ENCODE assay signal across 21 cellular contexts in the genomic region with DNA sequence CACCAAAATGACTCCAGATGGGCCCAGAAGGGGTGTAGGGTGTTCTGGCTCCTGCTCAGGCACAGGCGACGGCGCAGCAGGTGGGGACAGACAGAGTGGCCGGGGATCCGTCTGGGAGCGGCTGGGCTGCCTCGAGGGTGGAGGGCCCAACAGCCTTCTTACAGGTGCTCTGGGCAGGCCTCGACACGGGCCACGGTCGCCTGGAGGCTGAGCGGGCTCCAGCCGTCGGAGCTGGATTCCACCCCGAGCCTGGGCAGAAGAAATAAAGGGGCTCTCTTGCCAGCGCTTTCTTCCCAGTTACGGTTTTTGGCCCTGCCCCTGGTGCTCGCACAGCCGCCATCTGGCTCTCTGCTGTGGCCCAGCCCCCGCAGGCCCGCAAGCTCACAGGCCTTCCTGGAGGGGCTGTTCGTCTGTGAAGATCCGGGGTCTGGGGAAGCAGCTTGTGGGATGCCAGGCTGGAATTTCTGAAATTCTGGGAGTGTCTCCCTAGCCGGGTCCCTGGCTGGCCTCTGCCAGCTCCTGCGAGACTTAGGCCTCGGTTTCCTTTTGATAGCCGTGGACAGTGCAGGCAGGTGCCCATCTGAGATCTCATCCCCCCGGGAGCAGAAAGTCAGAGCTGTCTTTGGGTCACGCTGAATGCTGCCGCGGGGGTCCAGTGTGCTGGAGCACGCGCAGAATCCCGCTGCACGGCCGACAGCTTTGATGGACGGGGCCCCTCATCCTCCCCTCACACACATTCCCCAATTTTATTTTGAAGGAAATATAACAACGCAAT.
A peak's percentile ranks its signal among the peaks of the same experiment; 100 is the strongest.
DNase-seq lines count a peak whose midpoint lies in the region; ATAC-seq and TF ChIP-seq lines count a peak whose summit lies in the region.
"Had no signal": no experiment of that assay in that cellular context is flagged by ENCODE, and none has a peak within 500 bp of the region (broad histone marks: within the 10 kb centered on the region; RNA-seq: fewer than 3 reads in every experiment).

No MANE protein-coding gene starts in this region.

- intact Hi-C loops in activated CD4-positive, alpha-beta T cell treated with anti-CD3 and anti-CD28 coated beads, Interleukin-2, amount 10 ng/mL, durations not matched to agents 24 days and 14 days (cut with micrococcal nuclease) = no loop called here

- H3K27ac Mint-ChIP-seq in osteocyte (ENCODE audit: unreplicated experiment) = no peak overlapping the region
- no peak overlapping the region for H3K27ac Mint-ChIP-seq in activated CD4-positive, alpha-beta T cell treated with anti-CD3 and anti-CD28 coated beads, Interleukin-2, amount 10 ng/mL, durations not matched to agents 24 days and 14 days
- H3K27ac Mint-ChIP-seq: activated CD4-positive, alpha-beta T cell treated with anti-CD3 and anti-CD28 coated beads, Interleukin-2, amount 10 ng/mL, durations not matched to agents 7 days and 5 days; activated naive CD8-positive, alpha-beta T cell treated with anti-CD3 and anti-CD28 coated beads, Interleukin-2, amount 50 U/mL, for 24 hours; activated T-helper 2 cell treated with anti-CD3 and anti-CD28 coated beads, Interferon-gamma antibody, Interleukin-2, Interleukin-4, amounts not matched to agents 10 μg/mL and 5 μg/mL and 100 μg/mL, durations not matched to agents 14 hours and 24 hours and 36 hours; CD8-positive, alpha-beta memory T cell; memory B cell; naive B cell had no signal

- no peaks in the 10 kb centered on the region for H3K4me1 Mint-ChIP-seq in osteocyte (ENCODE audit: unreplicated experiment)
- H3K4me1 Mint-ChIP-seq in activated CD4-positive, alpha-beta T cell treated with anti-CD3 and anti-CD28 coated beads, Interleukin-2, amount 10 ng/mL, durations not matched to agents 24 days and 14 days = no peaks in the 10 kb centered on the region
- H3K4me1 Mint-ChIP-seq: activated CD4-positive, alpha-beta T cell treated with anti-CD3 and anti-CD28 coated beads, Interleukin-2, amount 10 ng/mL, durations not matched to agents 7 days and 5 days; activated naive CD8-positive, alpha-beta T cell treated with anti-CD3 and anti-CD28 coated beads, Interleukin-2, amount 50 U/mL, for 24 hours; CD8-positive, alpha-beta memory T cell; memory B cell; naive B cell had no signal

- H3K27me3 Mint-ChIP-seq in osteocyte (ENCODE audit: unreplicated experiment) = no peaks in the 10 kb centered on the region
- H3K27me3 Mint-ChIP-seq in activated CD4-positive, alpha-beta T cell treated with anti-CD3 and anti-CD28 coated beads, Interleukin-2, amount 10 ng/mL, durations not matched to agents 24 days and 14 days = no peaks in the 10 kb centered on the region
- H3K27me3 Mint-ChIP-seq: activated CD4-positive, alpha-beta T cell treated with anti-CD3 and anti-CD28 coated beads, Interleukin-2, amount 10 ng/mL, durations not matched to agents 7 days and 5 days had no signal

- peak; percentile 64 for DNase-seq in NCI-H82 (lab: John Stamatoyannopoulos, UW)
- no peak for DNase-seq in NCI-H82 treated with DMSO at 0.1 percent for 48 hours (lab: John Stamatoyannopoulos, UW; ENCODE audit: unreplicated experiment)
- DNase-seq in NCI-H2171 treated with DMSO at 0.1 percent for 48 hours (lab: John Stamatoyannopoulos, UW) = peak; percentile 51
- peak; percentile 82 for DNase-seq in osteocyte (ENCODE audit: extremely low spot score, unreplicated experiment)
- DNase-seq in SK-N-DZ (ENCODE audit: low spot score) = no peak
- DNase-seq in activated CD4-positive, alpha-beta T cell treated with anti-CD3 and anti-CD28 coated beads, Interleukin-2, amount 10 ng/mL, durations not matched to agents 24 days and 14 days = no peak
- DNase-seq: activated CD4-positive, alpha-beta T cell treated with anti-CD3 and anti-CD28 coated beads, Interleukin-2, amount 10 ng/mL, durations not matched to agents 7 days and 5 days; activated naive CD8-positive, alpha-beta T cell treated with anti-CD3 and anti-CD28 coated beads, Interleukin-2, amount 50 U/mL, for 24 hours; DMS79; effector memory CD4-positive, alpha-beta T cell; gastrocnemius medialis; naive B cell; NCI-H526 treated with DMSO at 0.1 percent for 48 hours; ovary; SJCRH30; trophoblast cell had no signal

- H3K4me3 Mint-ChIP-seq in osteocyte (ENCODE audit: unreplicated experiment) = no peak overlapping the region
- H3K4me3 Mint-ChIP-seq in activated CD4-positive, alpha-beta T cell treated with anti-CD3 and anti-CD28 coated beads, Interleukin-2, amount 10 ng/mL, durations not matched to agents 24 days and 14 days = no peak overlapping the region
- H3K4me3 Mint-ChIP-seq: activated CD4-positive, alpha-beta T cell treated with anti-CD3 and anti-CD28 coated beads, Interleukin-2, amount 10 ng/mL, durations not matched to agents 7 days and 5 days; activated naive CD8-positive, alpha-beta T cell treated with anti-CD3 and anti-CD28 coated beads, Interleukin-2, amount 50 U/mL, for 24 hours; CD8-positive, alpha-beta memory T cell; memory B cell; naive B cell had no signal

- ATAC-seq in esophagus mucosa (peak; percentile 29), GM19023 (IDR thresholded peaks at IDR 0.05; ENCODE audit: unreplicated experiment) (no peak)
- ATAC-seq: activated naive CD8-positive, alpha-beta T cell treated with anti-CD3 and anti-CD28 coated beads, Interleukin-2, amount 50 U/mL, for 24 hours; gastrocnemius medialis had no signal

- no peak for TF ChIP-seq CTCF in osteocyte (IDR thresholded peaks at IDR 0.05)

- no peaks in the 10 kb centered on the region for H3K36me3 Mint-ChIP-seq in osteocyte (ENCODE audit: unreplicated experiment)
- H3K36me3 Mint-ChIP-seq in activated CD4-positive, alpha-beta T cell treated with anti-CD3 and anti-CD28 coated beads, Interleukin-2, amount 10 ng/mL, durations not matched to agents 24 days and 14 days (ENCODE audit: low read depth) = no peaks in the 10 kb centered on the region
- H3K36me3 Mint-ChIP-seq: CD8-positive, alpha-beta memory T cell; memory B cell; naive B cell had no signal

- no peaks in the 10 kb centered on the region for H3K9me3 Mint-ChIP-seq in osteocyte (ENCODE audit: unreplicated experiment)
- H3K9me3 Mint-ChIP-seq in activated CD4-positive, alpha-beta T cell treated with anti-CD3 and anti-CD28 coated beads, Interleukin-2, amount 10 ng/mL, durations not matched to agents 24 days and 14 days = no peaks in the 10 kb centered on the region
- H3K9me3 Mint-ChIP-seq: activated CD4-positive, alpha-beta T cell treated with anti-CD3 and anti-CD28 coated beads, Interleukin-2, amount 10 ng/mL, durations not matched to agents 7 days and 5 days; activated naive CD8-positive, alpha-beta T cell treated with anti-CD3 and anti-CD28 coated beads, Interleukin-2, amount 50 U/mL, for 24 hours; activated T-helper 2 cell treated with anti-CD3 and anti-CD28 coated beads, Interferon-gamma antibody, Interleukin-2, Interleukin-4, amounts not matched to agents 10 μg/mL and 5 μg/mL and 100 μg/mL, durations not matched to agents 14 hours and 24 hours and 36 hours; CD8-positive, alpha-beta memory T cell; memory B cell had no signal

Comparison
In these comparisons a context has a peak if more than half of its experiments do, and no peak if none do; other contexts are left out.
1. DNase-seq: peak in NCI-H82 (single experiment), NCI-H2171 treated with DMSO at 0.1 percent for 48 hours (single experiment) and osteocyte (single experiment); none in NCI-H82 treated with DMSO at 0.1 percent for 48 hours (single experiment), SK-N-DZ (single experiment) and activated CD4-positive, alpha-beta T cell treated with anti-CD3 and anti-CD28 coated beads, Interleukin-2, amount 10 ng/mL, durations not matched to agents 24 days and 14 days (single experiment).